Comparison of ENCODE assay signal across 20 cellular contexts in genomic region chr17:56146005-56146404, GRCh38. TPM values are rescaled to one million over a fixed set of nuclear protein-coding genes. Genes with fewer than 3 reads are reported as not detected.
DNase-seq lines count a peak whose midpoint lies in the region; ATAC-seq, FAIRE-seq and TF ChIP-seq lines count a peak whose summit lies in the region.
"Had no signal": no experiment of that assay in that cellular context is flagged by ENCODE, and none has a peak within 500 bp of the region (broad histone marks: within the 10 kb centered on the region; RNA-seq: fewer than 3 reads in every experiment).

No MANE protein-coding gene starts in this region.

- no peaks in the 10 kb centered on the region for H3K27me3 ChIP-seq in SK-N-SH (ENCODE audit: insufficient read depth)
- H3K27me3 ChIP-seq: BLaER1 had no signal

- FAIRE-seq in HTR-8/SVneo (lab: Jason Lieb, UNC) = peak; percentile 54
- FAIRE-seq: A549, GM12878, GM19239 had no signal

- H3K4me2 ChIP-seq in SK-N-SH = no peak overlapping the region
- H3K4me2 ChIP-seq: A549, BLaER1 had no signal

- ATAC-seq in SK-N-SH treated with all-trans-retinoic acid at 6 μM for 48 hours = no peak
- ATAC-seq: A549, GM12878 had no signal

- H3K79me2 ChIP-seq in SK-N-SH (ENCODE audit: insufficient read depth) = no peaks in the 10 kb centered on the region

- peaks cover 9% of the 10 kb centered on the region for H3F3A ChIP-seq in SK-N-SH (replicated peaks; ENCODE audit: insufficient read depth)

- no peaks in the 10 kb centered on the region for H3K9me2 ChIP-seq in SK-N-SH

- H3K4me3 ChIP-seq in SK-N-SH (ENCODE audit: low read depth in 2 of 2, low read length in 1 of 2) = no peak overlapping the region
- H3K4me3 ChIP-seq: A549, BLaER1, GM12878, HAP-1 had no signal

- H3K4me1 ChIP-seq in SK-N-SH (ENCODE audit: control insufficient read depth in 1 of 2, insufficient read depth in 2 of 2, low read depth in 1 of 2, low read length in 1 of 2) = peaks cover 0 to 11% of the 10 kb centered on the region in 2 experiments; a peak in 1 of 4 replicates
- H3K4me1 ChIP-seq: A549, BLaER1, HAP-1 had no signal

- DNase-seq in SK-N-SH = no peak
- DNase-seq in HTR-8/SVneo (ENCODE audit: insufficient read length, low spot score) = no peak
- peak; percentile 27 for DNase-seq in left kidney (ENCODE audit: low read depth, low spot score)
- DNase-seq in activated CD8-positive, alpha-beta memory T cell treated with anti-CD3 and anti-CD28 coated beads, Interleukin-2, amount 50 U/mL, for 4 hours = no peak
- no peak for DNase-seq in kidney glomerular epithelial cell (lab: John Stamatoyannopoulos, UW)
- DNase-seq in islet precursor cell = no peak
- DNase-seq: Calu3; CD4-positive, alpha-beta memory T cell; DMS79 treated with DMSO at 0.1 percent for 48 hours; EL; IMR-90; KBM-7 had no signal

- no peak overlapping the region for H3K9ac ChIP-seq in SK-N-SH
- H3K9ac ChIP-seq: BLaER1 had no signal

- no peaks in the 10 kb centered on the region for H3K9me3 ChIP-seq in SK-N-SH
- H3K9me3 ChIP-seq: A549, HAP-1 had no signal

- TF ChIP-seq EP300 in SK-N-SH (IDR thresholded peaks at IDR 0.05; ENCODE audit: borderline replicate concordance in 1 of 2, low read depth in 1 of 2, low read length in 1 of 2) = no peak

- TF ChIP-seq RAD21 in SK-N-SH (IDR thresholded peaks at IDR 0.05; ENCODE audit: low read length) = no peak

- H4K20me1 ChIP-seq in SK-N-SH (ENCODE audit: insufficient read depth) = no peaks in the 10 kb centered on the region
- H4K20me1 ChIP-seq: BLaER1 had no signal

- CTCF ChIA-PET in SK-N-SH (lab: Yijun Ruan, JAX) = interaction anchor here (0.7 kb wide), 1 partner anchor 19 kb away, joined by 3 read pairs; no protein-coding TSS in a partner anchor

- TF ChIP-seq CTCF in SK-N-SH (IDR thresholded peaks at IDR 0.05) = no peak

- POLR2A ChIA-PET in SK-N-SH (lab: Yijun Ruan, JAX) = no interaction called here

- no peaks in the 10 kb centered on the region for H3K36me3 ChIP-seq in SK-N-SH (replicated peaks in 1 of 2; ENCODE audit: control insufficient read depth in 1 of 2, insufficient read depth in 2 of 2, low read length in 1 of 2)
- H3K36me3 ChIP-seq: BLaER1, HAP-1 had no signal

- no peak overlapping the region for H3K27ac ChIP-seq in SK-N-SH (ENCODE audit: low read depth in 2 of 2, low read length in 1 of 2)
- H3K27ac ChIP-seq: 22Rv1, A549, BLaER1 had no signal

- no peak overlapping the region for H2AFZ ChIP-seq in SK-N-SH (ENCODE audit: low read depth)

TF ChIP-seq in SK-N-SH, 30 proteins besides CTCF, POLR2A, EP300 and RAD21:
- TF ChIP-seq MEF2A (IDR thresholded peaks at IDR 0.05; ENCODE audit: borderline replicate concordance, low read depth) (no peak), SMC3 (IDR thresholded peaks at IDR 0.05; ENCODE audit: low read depth, low read length) (no peak)
- TF ChIP-seq, protein P1, sequence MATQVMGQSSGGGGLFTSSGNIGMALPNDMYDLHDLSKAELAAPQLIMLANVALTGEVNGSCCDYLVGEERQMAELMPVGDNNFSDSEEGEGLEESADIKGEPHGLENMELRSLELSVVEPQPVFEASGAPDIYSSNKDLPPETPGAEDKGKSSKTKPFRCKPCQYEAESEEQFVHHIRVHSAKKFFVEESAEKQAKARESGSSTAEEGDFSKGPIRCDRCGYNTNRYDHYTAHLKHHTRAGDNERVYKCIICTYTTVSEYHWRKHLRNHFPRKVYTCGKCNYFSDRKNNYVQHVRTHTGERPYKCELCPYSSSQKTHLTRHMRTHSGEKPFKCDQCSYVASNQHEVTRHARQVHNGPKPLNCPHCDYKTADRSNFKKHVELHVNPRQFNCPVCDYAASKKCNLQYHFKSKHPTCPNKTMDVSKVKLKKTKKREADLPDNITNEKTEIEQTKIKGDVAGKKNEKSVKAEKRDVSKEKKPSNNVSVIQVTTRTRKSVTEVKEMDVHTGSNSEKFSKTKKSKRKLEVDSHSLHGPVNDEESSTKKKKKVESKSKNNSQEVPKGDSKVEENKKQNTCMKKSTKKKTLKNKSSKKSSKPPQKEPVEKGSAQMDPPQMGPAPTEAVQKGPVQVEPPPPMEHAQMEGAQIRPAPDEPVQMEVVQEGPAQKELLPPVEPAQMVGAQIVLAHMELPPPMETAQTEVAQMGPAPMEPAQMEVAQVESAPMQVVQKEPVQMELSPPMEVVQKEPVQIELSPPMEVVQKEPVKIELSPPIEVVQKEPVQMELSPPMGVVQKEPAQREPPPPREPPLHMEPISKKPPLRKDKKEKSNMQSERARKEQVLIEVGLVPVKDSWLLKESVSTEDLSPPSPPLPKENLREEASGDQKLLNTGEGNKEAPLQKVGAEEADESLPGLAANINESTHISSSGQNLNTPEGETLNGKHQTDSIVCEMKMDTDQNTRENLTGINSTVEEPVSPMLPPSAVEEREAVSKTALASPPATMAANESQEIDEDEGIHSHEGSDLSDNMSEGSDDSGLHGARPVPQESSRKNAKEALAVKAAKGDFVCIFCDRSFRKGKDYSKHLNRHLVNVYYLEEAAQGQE (IDR thresholded peaks at IDR 0.05; ENCODE audit: low read depth, low read length) = peak; percentile 90

TF ChIP-seq in SK-N-SH treated with all-trans-retinoic acid at 6 μM for 48 hours, 23 proteins besides CTCF, POLR2A, EP300 and RAD21 (continues in another document):
- TF ChIP-seq ZC3H10 (CRISPR knock-in tag; IDR thresholded peaks at IDR 0.05) = no peak
- TF ChIP-seq ESRRG (CRISPR knock-in tag; IDR thresholded peaks at IDR 0.05) = no peak
- TF ChIP-seq CSRNP3 (CRISPR knock-in tag; IDR thresholded peaks at IDR 0.05) = no peak
- TF ChIP-seq, protein P2, sequence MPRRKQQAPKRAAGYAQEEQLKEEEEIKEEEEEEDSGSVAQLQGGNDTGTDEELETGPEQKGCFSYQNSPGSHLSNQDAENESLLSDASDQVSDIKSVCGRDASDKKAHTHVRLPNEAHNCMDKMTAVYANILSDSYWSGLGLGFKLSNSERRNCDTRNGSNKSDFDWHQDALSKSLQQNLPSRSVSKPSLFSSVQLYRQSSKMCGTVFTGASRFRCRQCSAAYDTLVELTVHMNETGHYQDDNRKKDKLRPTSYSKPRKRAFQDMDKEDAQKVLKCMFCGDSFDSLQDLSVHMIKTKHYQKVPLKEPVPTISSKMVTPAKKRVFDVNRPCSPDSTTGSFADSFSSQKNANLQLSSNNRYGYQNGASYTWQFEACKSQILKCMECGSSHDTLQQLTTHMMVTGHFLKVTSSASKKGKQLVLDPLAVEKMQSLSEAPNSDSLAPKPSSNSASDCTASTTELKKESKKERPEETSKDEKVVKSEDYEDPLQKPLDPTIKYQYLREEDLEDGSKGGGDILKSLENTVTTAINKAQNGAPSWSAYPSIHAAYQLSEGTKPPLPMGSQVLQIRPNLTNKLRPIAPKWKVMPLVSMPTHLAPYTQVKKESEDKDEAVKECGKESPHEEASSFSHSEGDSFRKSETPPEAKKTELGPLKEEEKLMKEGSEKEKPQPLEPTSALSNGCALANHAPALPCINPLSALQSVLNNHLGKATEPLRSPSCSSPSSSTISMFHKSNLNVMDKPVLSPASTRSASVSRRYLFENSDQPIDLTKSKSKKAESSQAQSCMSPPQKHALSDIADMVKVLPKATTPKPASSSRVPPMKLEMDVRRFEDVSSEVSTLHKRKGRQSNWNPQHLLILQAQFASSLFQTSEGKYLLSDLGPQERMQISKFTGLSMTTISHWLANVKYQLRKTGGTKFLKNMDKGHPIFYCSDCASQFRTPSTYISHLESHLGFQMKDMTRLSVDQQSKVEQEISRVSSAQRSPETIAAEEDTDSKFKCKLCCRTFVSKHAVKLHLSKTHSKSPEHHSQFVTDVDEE (CRISPR knock-in tag; IDR thresholded peaks at IDR 0.05) = no peak
- no peak for TF ChIP-seq ZFP30 (CRISPR knock-in tag; IDR thresholded peaks at IDR 0.05)
- no peak for TF ChIP-seq CSDC2 (CRISPR knock-in tag; IDR thresholded peaks at IDR 0.05)
- TF ChIP-seq, protein P3, sequence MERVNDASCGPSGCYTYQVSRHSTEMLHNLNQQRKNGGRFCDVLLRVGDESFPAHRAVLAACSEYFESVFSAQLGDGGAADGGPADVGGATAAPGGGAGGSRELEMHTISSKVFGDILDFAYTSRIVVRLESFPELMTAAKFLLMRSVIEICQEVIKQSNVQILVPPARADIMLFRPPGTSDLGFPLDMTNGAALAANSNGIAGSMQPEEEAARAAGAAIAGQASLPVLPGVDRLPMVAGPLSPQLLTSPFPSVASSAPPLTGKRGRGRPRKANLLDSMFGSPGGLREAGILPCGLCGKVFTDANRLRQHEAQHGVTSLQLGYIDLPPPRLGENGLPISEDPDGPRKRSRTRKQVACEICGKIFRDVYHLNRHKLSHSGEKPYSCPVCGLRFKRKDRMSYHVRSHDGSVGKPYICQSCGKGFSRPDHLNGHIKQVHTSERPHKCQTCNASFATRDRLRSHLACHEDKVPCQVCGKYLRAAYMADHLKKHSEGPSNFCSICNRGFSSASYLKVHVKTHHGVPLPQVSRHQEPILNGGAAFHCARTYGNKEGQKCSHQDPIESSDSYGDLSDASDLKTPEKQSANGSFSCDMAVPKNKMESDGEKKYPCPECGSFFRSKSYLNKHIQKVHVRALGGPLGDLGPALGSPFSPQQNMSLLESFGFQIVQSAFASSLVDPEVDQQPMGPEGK (CRISPR knock-in tag; IDR thresholded peaks at IDR 0.05; ENCODE audit: borderline replicate concordance) = no peak
- no peak for TF ChIP-seq ZNF8 (CRISPR knock-in tag; IDR thresholded peaks at IDR 0.05)
- no peak for TF ChIP-seq ISL1 (CRISPR knock-in tag; IDR thresholded peaks at IDR 0.05)
- TF ChIP-seq ZNF565 (CRISPR knock-in tag; conservative IDR thresholded peaks at IDR 0.05; ENCODE audit: low read depth) = no peak

RNA-seq across cellular contexts. Expression of gene ANKFN1, which starts 7.3 kb away (rescaled TPM):
- polyA plus RNA-seq in SK-N-SH (2012; rRNA removed) = 0.07 and 0.13 TPM in 2 replicates
- 0.14 and 0.23 TPM in 2 replicates for polyA plus RNA-seq in SK-N-SH (2012; cell fraction: cytosol; rRNA removed)
- 0.29 TPM in 2 replicates for polyA plus RNA-seq in SK-N-SH (2012; cell fraction: nucleus; rRNA removed)
- polyA plus RNA-seq: CD14-positive monocyte; CD4-positive, alpha-beta memory T cell; IMR-90 had no signal
